ENCODE assay signal across 25 cellular contexts in genomic region chr12:13033266-13033875, GRCh38.
"Had no signal": no experiment of that assay in that cellular context is flagged by ENCODE, and none has a peak within 500 bp of the region (broad histone marks: within the 10 kb centered on the region; RNA-seq: fewer than 3 reads in every experiment).

No MANE protein-coding gene starts in this region.

- H3K9me3 ChIP-seq: esophagus muscularis mucosa, lower lobe of right lung, sigmoid colon, spleen, thoracic aorta, upper lobe of right lung had no signal

- H3K4me2 ChIP-seq: hepatocyte had no signal

- H3K4me3 ChIP-seq: esophagus muscularis mucosa, hepatocyte, lower lobe of right lung, sigmoid colon, spleen, thoracic aorta, upper lobe of right lung had no signal

- H3K27ac Mint-ChIP-seq: activated naive CD4-positive, alpha-beta T cell treated with anti-CD3 and anti-CD28 coated beads, Interleukin-2, amount 10 ng/mL, durations not matched to agents 7 days and 5 days; activated naive CD8-positive, alpha-beta T cell treated with anti-CD3 and anti-CD28 coated beads, Interleukin-2, amount 50 U/mL, for 24 hours; nephron; stimulated activated memory B cell treated with anti-CD40 and anti-IgM and Interleukin-4, amounts not matched to agents 10 μg/mL and 1 μg/mL and 100 μg/mL, for 72 hours; T-helper 1 cell treated with Interleukin-12 subunit alpha and Interleukin-12 subunit beta and Interleukin-4 antibody, amounts not matched to agents 30 μg/mL and 1 μg/mL, for 36 hours had no signal

- H3K27ac ChIP-seq: brain microvascular endothelial cell, esophagus muscularis mucosa, foreskin keratinocyte, hepatocyte, lower lobe of right lung, sigmoid colon, spleen, thoracic aorta, upper lobe of right lung had no signal

- H3K36me3 ChIP-seq: brain microvascular endothelial cell, esophagus muscularis mucosa, lower lobe of right lung, sigmoid colon, spleen, thoracic aorta, upper lobe of right lung had no signal

- FAIRE-seq: islet of Langerhans had no signal

- H2AFZ ChIP-seq: hepatocyte had no signal

- H3K4me1 ChIP-seq: esophagus muscularis mucosa, foreskin keratinocyte, lower lobe of right lung, sigmoid colon, spleen, upper lobe of right lung had no signal

- H3K36me3 Mint-ChIP-seq: activated naive CD4-positive, alpha-beta T cell treated with anti-CD3 and anti-CD28 coated beads, Interleukin-2, amount 10 ng/mL, durations not matched to agents 7 days and 5 days; stimulated activated memory B cell treated with anti-CD40 and anti-IgM and Interleukin-4, amounts not matched to agents 10 μg/mL and 1 μg/mL and 100 μg/mL, for 72 hours had no signal

- ATAC-seq: activated naive CD8-positive, alpha-beta T cell treated with anti-CD3 and anti-CD28 coated beads, Interleukin-2, amount 50 U/mL, for 24 hours; foreskin keratinocyte; left cardiac atrium; stimulated activated memory B cell treated with anti-CD40 and anti-IgM and Interleukin-4, amounts not matched to agents 10 μg/mL and 1 μg/mL and 100 μg/mL, for 72 hours; upper lobe of right lung had no signal

- H3K27me3 Mint-ChIP-seq: stimulated activated memory B cell treated with anti-CD40 and anti-IgM and Interleukin-4, amounts not matched to agents 10 μg/mL and 1 μg/mL and 100 μg/mL, for 72 hours had no signal

- H3K79me2 ChIP-seq: hepatocyte had no signal

- H3K4me1 Mint-ChIP-seq: activated naive CD4-positive, alpha-beta T cell treated with anti-CD3 and anti-CD28 coated beads, Interleukin-2, amount 10 ng/mL, durations not matched to agents 7 days and 5 days; activated naive CD8-positive, alpha-beta T cell treated with anti-CD3 and anti-CD28 coated beads, Interleukin-2, amount 50 U/mL, for 24 hours; stimulated activated memory B cell treated with anti-CD40 and anti-IgM and Interleukin-4, amounts not matched to agents 10 μg/mL and 1 μg/mL and 100 μg/mL, for 72 hours had no signal

- H3K4me3 Mint-ChIP-seq: activated naive CD4-positive, alpha-beta T cell treated with anti-CD3 and anti-CD28 coated beads, Interleukin-2, amount 10 ng/mL, durations not matched to agents 7 days and 5 days; activated naive CD8-positive, alpha-beta T cell treated with anti-CD3 and anti-CD28 coated beads, Interleukin-2, amount 50 U/mL, for 24 hours; nephron; stimulated activated memory B cell treated with anti-CD40 and anti-IgM and Interleukin-4, amounts not matched to agents 10 μg/mL and 1 μg/mL and 100 μg/mL, for 72 hours; T-helper 1 cell treated with Interleukin-12 subunit alpha and Interleukin-12 subunit beta and Interleukin-4 antibody, amounts not matched to agents 30 μg/mL and 1 μg/mL, for 36 hours had no signal

- H3K27me3 ChIP-seq: brain microvascular endothelial cell, esophagus muscularis mucosa, foreskin keratinocyte, hepatocyte, sigmoid colon, spleen, upper lobe of right lung had no signal

- DNase-seq: activated CD4-positive, alpha-beta T cell treated with anti-CD3 and anti-CD28 coated beads, Interleukin-2, amount 50 U/mL, for 1 hour; activated CD4-positive, CD25-positive, alpha-beta regulatory T cell treated with anti-CD3 and anti-CD28 coated beads, Interleukin-2, amount 50 U/mL, for 72 hours; activated CD8-positive, alpha-beta memory T cell treated with anti-CD3 and anti-CD28 coated beads, Interleukin-2, amount 50 U/mL, for 48 hours; activated effector memory CD4-positive, alpha-beta T cell treated with Interleukin-2 at 50 U/mL for 16 hours; activated naive CD4-positive, alpha-beta T cell treated with anti-CD3 and anti-CD28 coated beads, Interleukin-2, amount 10 ng/mL, durations not matched to agents 7 days and 5 days; activated naive CD8-positive, alpha-beta T cell treated with anti-CD3 and anti-CD28 coated beads, Interleukin-2, amount 50 U/mL, for 24 hours; activated T-cell treated with anti-CD3 and anti-CD28 coated beads, Interleukin-2, amount 50 U/mL, for 48 hours; aorta; brain microvascular endothelial cell; cerebellar nuclear complex; effector CD8-positive, alpha-beta T cell; foreskin keratinocyte; left cardiac atrium; lower lobe of right lung; sigmoid colon; spleen; stimulated activated CD4-positive, alpha-beta T cell treated with anti-CD3 and anti-CD28 coated beads, Interleukin-4, amount 100 ng/mL, for 4 hours; upper lobe of right lung had no signal

- H3K9me3 Mint-ChIP-seq: activated naive CD4-positive, alpha-beta T cell treated with anti-CD3 and anti-CD28 coated beads, Interleukin-2, amount 10 ng/mL, durations not matched to agents 7 days and 5 days; activated naive CD8-positive, alpha-beta T cell treated with anti-CD3 and anti-CD28 coated beads, Interleukin-2, amount 50 U/mL, for 24 hours; nephron; stimulated activated memory B cell treated with anti-CD40 and anti-IgM and Interleukin-4, amounts not matched to agents 10 μg/mL and 1 μg/mL and 100 μg/mL, for 72 hours; T-helper 1 cell treated with Interleukin-12 subunit alpha and Interleukin-12 subunit beta and Interleukin-4 antibody, amounts not matched to agents 30 μg/mL and 1 μg/mL, for 36 hours had no signal
